Comparison of ENCODE assay signal across 26 cellular contexts in the genomic region with DNA sequence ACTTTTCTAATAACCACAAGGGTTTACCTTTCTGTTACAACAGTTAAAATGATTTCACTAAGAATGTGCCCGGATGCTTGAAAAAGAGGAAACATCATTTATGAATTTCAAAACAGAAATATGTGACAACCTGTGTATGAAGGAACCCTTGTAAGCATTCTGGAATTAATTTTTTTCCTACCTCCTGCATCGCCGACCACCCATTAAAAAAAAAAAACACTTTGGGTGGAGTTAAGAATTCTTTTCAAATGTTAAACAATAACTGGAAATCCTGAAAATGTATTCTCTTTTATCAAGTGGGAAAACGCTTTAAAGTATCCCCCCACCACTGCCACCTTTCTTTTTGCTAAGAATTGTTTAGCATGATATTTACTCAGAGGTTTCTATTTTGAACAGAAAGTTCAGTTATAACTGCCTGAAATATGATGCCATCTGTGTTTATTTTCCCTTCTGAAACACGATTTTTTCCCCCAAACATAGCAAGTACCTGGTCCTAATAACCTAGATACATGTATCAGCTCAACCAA. TPM values are rescaled to one million over a fixed set of nuclear protein-coding genes. Genes with fewer than 3 reads are reported as not detected.
"Had no signal": no experiment of that assay in that cellular context is flagged by ENCODE, and none has a peak within 500 bp of the region (broad histone marks: within the 10 kb centered on the region; RNA-seq: fewer than 3 reads in every experiment).

No MANE protein-coding gene starts in this region.

- ATAC-seq: left colon; naive thymus-derived CD4-positive, alpha-beta T cell; right cardiac atrium; stimulated activated memory B cell treated with anti-CD40 and anti-IgM and Interleukin-4, amounts not matched to agents 10 μg/mL and 1 μg/mL and 100 μg/mL, for 72 hours; stimulated activated naive CD8-positive, alpha-beta T cell treated with anti-CD3 and anti-CD28 coated beads, Interleukin-15, Interleukin-2, amounts not matched to agents 100 U/mL and 50 U/mL, for 24 hours; upper lobe of right lung had no signal

- H3K4me1 Mint-ChIP-seq: central memory CD8-positive, alpha-beta T cell; naive thymus-derived CD4-positive, alpha-beta T cell; nephron; neural progenitor cell; stimulated activated memory B cell treated with anti-CD40 and anti-IgM and Interleukin-4, amounts not matched to agents 10 μg/mL and 1 μg/mL and 100 μg/mL, for 72 hours had no signal

- H3K4me3 Mint-ChIP-seq: central memory CD8-positive, alpha-beta T cell; dendritic cell treated with granulocyte-macrophage colony-stimulating factor and Interleukin-4, amounts not matched to agents 40 ng/mL and 50 ng/mL, for 4 days; naive thymus-derived CD4-positive, alpha-beta T cell; nephron; neural progenitor cell; stimulated activated memory B cell treated with anti-CD40 and anti-IgM and Interleukin-4, amounts not matched to agents 10 μg/mL and 1 μg/mL and 100 μg/mL, for 72 hours had no signal

- H3K9me3 ChIP-seq: colonic mucosa, prostate gland, sigmoid colon, thoracic aorta, tibial nerve, upper lobe of right lung, uterus had no signal

- H3K4me3 ChIP-seq: colonic mucosa, neural progenitor cell, prostate gland, sigmoid colon, thoracic aorta, tibial nerve, upper lobe of right lung, uterus had no signal

- H3K27me3 Mint-ChIP-seq: central memory CD8-positive, alpha-beta T cell; dendritic cell treated with granulocyte-macrophage colony-stimulating factor and Interleukin-4, amounts not matched to agents 40 ng/mL and 50 ng/mL, for 4 days had no signal

- H3K9me3 Mint-ChIP-seq: dendritic cell treated with granulocyte-macrophage colony-stimulating factor and Interleukin-4, amounts not matched to agents 40 ng/mL and 50 ng/mL, for 4 days; nephron had no signal

- H3K36me3 Mint-ChIP-seq: naive thymus-derived CD4-positive, alpha-beta T cell; stimulated activated memory B cell treated with anti-CD40 and anti-IgM and Interleukin-4, amounts not matched to agents 10 μg/mL and 1 μg/mL and 100 μg/mL, for 72 hours had no signal

- H3K27me3 ChIP-seq: colonic mucosa, neural progenitor cell, sigmoid colon, tibial nerve, upper lobe of right lung, uterus had no signal

- H3K27ac ChIP-seq: colonic mucosa, neural progenitor cell, prostate gland, thoracic aorta, upper lobe of right lung had no signal

- H3K4me1 ChIP-seq: colonic mucosa, prostate gland, sigmoid colon, tibial nerve, upper lobe of right lung, uterus had no signal

- DNase-seq: colonic mucosa; effector memory CD4-positive, alpha-beta T cell; head of caudate nucleus; hippocampal formation; left colon; mammary epithelial cell; mesendoderm; midbrain; naive thymus-derived CD4-positive, alpha-beta T cell; nucleus accumbens; right cardiac atrium; sigmoid colon; stimulated activated CD4-positive, alpha-beta T cell treated with anti-CD3 and anti-CD28 coated beads, Interleukin-4, amount 100 ng/mL, for 4 hours; stimulated activated naive CD8-positive, alpha-beta T cell treated with anti-CD3 and anti-CD28 coated beads, Interleukin-15, Interleukin-2, amounts not matched to agents 100 U/mL and 50 U/mL, for 24 hours; substantia nigra; upper lobe of right lung; uterus had no signal

- H3K36me3 ChIP-seq: colonic mucosa, neural progenitor cell, prostate gland, sigmoid colon, thoracic aorta, tibial nerve, upper lobe of right lung, uterus had no signal

- H3K27ac Mint-ChIP-seq: dendritic cell treated with granulocyte-macrophage colony-stimulating factor and Interleukin-4, amounts not matched to agents 40 ng/mL and 50 ng/mL, for 4 days; naive thymus-derived CD4-positive, alpha-beta T cell; nephron; neural progenitor cell; stimulated activated memory B cell treated with anti-CD40 and anti-IgM and Interleukin-4, amounts not matched to agents 10 μg/mL and 1 μg/mL and 100 μg/mL, for 72 hours had no signal

RNA-seq across cellular contexts. Expression of a gene that starts 9.0 kb away (rescaled TPM):
- total RNA-seq: fibroblast of villous mesenchyme; naive thymus-derived CD4-positive, alpha-beta T cell had no signal
- polyA plus RNA-seq: naive thymus-derived CD4-positive, alpha-beta T cell had no signal
